24 cellular contexts compared by ENCODE assay signal in the genomic region with DNA sequence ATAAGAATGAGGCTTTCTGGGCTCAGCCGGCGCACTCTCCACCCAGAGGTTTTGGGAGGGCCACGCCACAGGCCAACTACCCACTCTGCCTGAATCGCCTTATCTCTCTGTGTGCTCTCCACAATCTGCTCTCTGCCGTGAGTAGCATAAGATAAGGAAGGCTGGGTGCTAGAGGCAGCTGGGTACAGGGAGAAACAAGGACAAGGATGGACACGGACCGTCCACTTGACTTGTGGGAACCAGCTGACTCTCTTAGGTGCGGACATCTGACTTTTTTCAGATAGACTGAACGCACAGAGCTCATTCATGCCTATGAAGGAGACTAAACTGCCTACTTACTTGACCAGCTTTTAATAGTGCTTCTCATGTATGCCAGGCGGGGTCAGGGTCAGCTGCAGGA. TPM values are rescaled to one million over a fixed set of nuclear protein-coding genes. Genes with fewer than 3 reads are reported as not detected.
DNase-seq lines count a peak whose midpoint lies in the region; ATAC-seq and TF ChIP-seq lines count a peak whose summit lies in the region.
"Had no signal": no experiment of that assay in that cellular context is flagged by ENCODE, and none has a peak within 500 bp of the region (broad histone marks: within the 10 kb centered on the region; RNA-seq: fewer than 3 reads in every experiment).

No MANE protein-coding gene starts in this region.

- no peaks in the 10 kb centered on the region for H3K9me3 ChIP-seq in right atrium auricular region
- H3K9me3 ChIP-seq in stomach = no peaks in the 10 kb centered on the region
- H3K9me3 ChIP-seq: MG63, Peyer's patch had no signal

- H3K36me3 ChIP-seq in right atrium auricular region = peaks cover 4% of the 10 kb centered on the region
- H3K36me3 ChIP-seq in stomach = no peaks in the 10 kb centered on the region
- H3K36me3 ChIP-seq: MG63, Peyer's patch had no signal

- TF ChIP-seq POLR2A in stomach (IDR thresholded peaks at IDR 0.05) = no peak

- peak overlapping the region; percentile 65 to 91 for H3K27ac Mint-ChIP-seq in stimulated activated naive CD8-positive, alpha-beta T cell treated with anti-CD3 and anti-CD28 coated beads, Interleukin-15, amount 100 ng/mL, for 72 hours
- H3K27ac Mint-ChIP-seq: GM23338, H9 had no signal

- H3K27ac ChIP-seq in right atrium auricular region (peak overlapping the region; percentile 72 to 76), stomach (peak overlapping the region; percentile 5 to 76 (median 49))
- H3K27ac ChIP-seq: Peyer's patch had no signal

- H3K4me3 ChIP-seq in right atrium auricular region = no peak overlapping the region
- H3K4me3 ChIP-seq in stomach = no peak overlapping the region
- H3K4me3 ChIP-seq: GM23338, MG63, Peyer's patch had no signal

- H3K27me3 ChIP-seq in right atrium auricular region = no peaks in the 10 kb centered on the region
- H3K27me3 ChIP-seq in stomach = no peaks in the 10 kb centered on the region
- H3K27me3 ChIP-seq: MG63, Peyer's patch had no signal

- no peak for ATAC-seq in stimulated activated naive CD8-positive, alpha-beta T cell treated with anti-CD3 and anti-CD28 coated beads, Interleukin-15, amount 100 ng/mL, for 72 hours
- no peak for ATAC-seq in stimulated activated naive CD8-positive, alpha-beta T cell treated with anti-CD3 and anti-CD28 coated beads, Interleukin-15, Interleukin-2, amounts not matched to agents 100 U/mL and 50 U/mL, for 24 hours
- ATAC-seq: GM23338 had no signal

- TF ChIP-seq CTCF in right atrium auricular region (IDR thresholded peaks at IDR 0.05) = no peak
- no peak for TF ChIP-seq CTCF in stomach (IDR thresholded peaks at IDR 0.05)

- H3K9me3 Mint-ChIP-seq in stimulated activated naive CD8-positive, alpha-beta T cell treated with anti-CD3 and anti-CD28 coated beads, Interleukin-15, amount 100 ng/mL, for 72 hours = no peaks in the 10 kb centered on the region
- H3K9me3 Mint-ChIP-seq: GM23338, H9 had no signal

- peaks cover 10% of the 10 kb centered on the region for H3K4me1 Mint-ChIP-seq in stimulated activated naive CD8-positive, alpha-beta T cell treated with anti-CD3 and anti-CD28 coated beads, Interleukin-15, amount 100 ng/mL, for 72 hours
- H3K4me1 Mint-ChIP-seq: GM23338, H9 had no signal

- WGBS in stomach, 5 donors = 38 to 72% (median 66%) methylated on average over 10 of the region's 10 CpGs

- no peaks in the 10 kb centered on the region for H3K27me3 Mint-ChIP-seq in stimulated activated naive CD8-positive, alpha-beta T cell treated with anti-CD3 and anti-CD28 coated beads, Interleukin-15, amount 100 ng/mL, for 72 hours

- no peak for TF ChIP-seq EP300 in stomach (IDR thresholded peaks at IDR 0.05)

- H3K4me3 Mint-ChIP-seq in stimulated activated naive CD8-positive, alpha-beta T cell treated with anti-CD3 and anti-CD28 coated beads, Interleukin-15, amount 100 ng/mL, for 72 hours = no peak overlapping the region
- H3K4me3 Mint-ChIP-seq: GM23338, H9 had no signal

- no peak for DNase-seq in stimulated activated naive CD8-positive, alpha-beta T cell treated with anti-CD3 and anti-CD28 coated beads, Interleukin-15, amount 100 ng/mL, for 72 hours
- no peak for DNase-seq in stimulated activated naive CD8-positive, alpha-beta T cell treated with anti-CD3 and anti-CD28 coated beads, Interleukin-15, Interleukin-2, amounts not matched to agents 100 U/mL and 50 U/mL, for 24 hours
- no peak for DNase-seq in right atrium auricular region (ENCODE audit: low spot score)
- no peak for DNase-seq in stomach
- DNase-seq in AML-193 (lab: John Stamatoyannopoulos, UW) = no peak
- no peak for DNase-seq in HuH-7.5 (ENCODE audit: low spot score)
- DNase-seq in NCI-H2171 treated with DMSO at 0.1 percent for 48 hours (lab: John Stamatoyannopoulos, UW) = no peak
- DNase-seq: 8988T, ACHN, Calu3, DMS79 treated with DMSO at 0.1 percent for 48 hours, GF-D8, H9, KG1, MG63, NCI-H1105 treated with DMSO at 0.1 percent for 48 hours, NCI-H146, NCI-H1930, NCI-H2107, NCI-H446 treated with DMSO at 0.1 percent for 48 hours, NCI-H526, OCI-M1, Peyer's patch had no signal

- intact Hi-C loops in stomach (cut with DNase I; ENCODE audit: low total_unique reads) = loop anchor here (10.0 kb wide), 1 partner anchor 51 kb away; no protein-coding TSS in a partner anchor

- peaks cover 0 to 63% of the 10 kb centered on the region in 2 donors for H3K4me1 ChIP-seq in right atrium auricular region
- peaks cover 27 to 53% (median 44%) of the 10 kb centered on the region in 4 donors for H3K4me1 ChIP-seq in stomach
- H3K4me1 ChIP-seq: Peyer's patch had no signal

RNA-seq across cellular contexts. Expression of a gene that starts 14.3 kb away (rescaled TPM):
- total RNA-seq in right atrium auricular region (10 to 100 TPM; 39.2 to 49.4 TPM), stomach (100 to 1,000 TPM in 1 of 5 donors, 10 to 100 TPM in 4; 18.0 to 148 (median 33.9) TPM)
- polyA plus RNA-seq in stomach = 10 to 100 TPM; 13.1 to 32.2 (median 23.7) TPM
